Comparison of ENCODE assay signal across 1 cellular context in the genomic region with DNA sequence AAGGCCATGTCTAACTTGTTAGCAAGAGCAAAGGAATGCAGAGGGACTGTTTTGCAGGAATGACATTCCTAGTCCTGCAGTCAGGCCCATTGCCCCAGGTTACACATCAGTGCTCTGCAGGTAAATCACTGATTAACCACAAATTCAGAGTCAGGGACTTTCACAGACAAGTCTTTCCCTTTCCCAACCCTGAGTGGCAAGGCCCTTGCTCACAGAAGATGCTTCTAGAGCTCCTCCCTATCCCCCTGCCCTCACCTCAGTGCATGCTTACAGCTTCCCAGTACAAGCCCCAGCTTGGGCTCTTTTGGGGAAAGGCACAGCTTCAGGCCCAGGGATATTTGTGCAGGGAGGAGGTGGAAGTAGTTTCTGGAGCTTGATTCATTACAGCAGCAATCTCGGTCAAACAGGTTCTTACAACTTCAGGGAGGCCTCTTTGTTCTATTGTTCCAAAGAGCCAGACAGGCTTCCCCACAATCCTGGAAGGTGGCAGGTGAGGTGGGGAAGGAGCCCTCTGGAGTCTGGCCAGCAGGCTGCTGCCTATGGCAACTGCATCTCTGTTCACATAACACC.
TF ChIP-seq lines count a peak whose summit lies in the region.

No MANE protein-coding gene starts in this region.

TF ChIP-seq in SK-N-SH treated with all-trans-retinoic acid at 6 μM for 48 hours, 23 proteins besides CTCF, POLR2A, EP300 and RAD21 (continued from another document):
- no peak for TF ChIP-seq ZNF8 (CRISPR knock-in tag; IDR thresholded peaks at IDR 0.05)
- no peak for TF ChIP-seq ARNTL (CRISPR knock-in tag; IDR thresholded peaks at IDR 0.05; ENCODE audit: borderline replicate concordance, low read depth)
- no peak for TF ChIP-seq PATZ1 (CRISPR knock-in tag; IDR thresholded peaks at IDR 0.05; ENCODE audit: borderline replicate concordance)
- no peak for TF ChIP-seq RARB (CRISPR knock-in tag; IDR thresholded peaks at IDR 0.05)
- TF ChIP-seq, protein P1, sequence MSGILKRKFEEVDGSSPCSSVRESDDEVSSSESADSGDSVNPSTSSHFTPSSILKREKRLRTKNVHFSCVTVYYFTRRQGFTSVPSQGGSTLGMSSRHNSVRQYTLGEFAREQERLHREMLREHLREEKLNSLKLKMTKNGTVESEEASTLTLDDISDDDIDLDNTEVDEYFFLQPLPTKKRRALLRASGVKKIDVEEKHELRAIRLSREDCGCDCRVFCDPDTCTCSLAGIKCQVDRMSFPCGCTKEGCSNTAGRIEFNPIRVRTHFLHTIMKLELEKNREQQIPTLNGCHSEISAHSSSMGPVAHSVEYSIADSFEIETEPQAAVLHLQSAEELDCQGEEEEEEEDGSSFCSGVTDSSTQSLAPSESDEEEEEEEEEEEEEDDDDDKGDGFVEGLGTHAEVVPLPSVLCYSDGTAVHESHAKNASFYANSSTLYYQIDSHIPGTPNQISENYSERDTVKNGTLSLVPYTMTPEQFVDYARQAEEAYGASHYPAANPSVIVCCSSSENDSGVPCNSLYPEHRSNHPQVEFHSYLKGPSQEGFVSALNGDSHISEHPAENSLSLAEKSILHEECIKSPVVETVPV (CRISPR knock-in tag; IDR thresholded peaks at IDR 0.05): no peak
TF ChIP-seq in SK-N-SH treated with all-trans-retinoic acid at 6 μM for 48 hours: peak in this region for 0.
